In genomic region chr17:57918017-57918895, GRCh38 we compare ENCODE assay signal across 1 cellular context.
TF ChIP-seq lines count a peak whose summit lies in the region.

No MANE protein-coding gene starts in this region.

TF ChIP-seq in HepG2, 621 proteins besides CTCF, POLR2A, EP300 and RAD21 (continued from another document):
- TF ChIP-seq ZNF512B (CRISPR knock-in tag; IDR thresholded peaks at IDR 0.05; ENCODE audit: borderline replicate concordance), result no peak
- TF ChIP-seq ZFX (CRISPR knock-in tag; IDR thresholded peaks at IDR 0.05; ENCODE audit: low read depth), result no peak
- TF ChIP-seq BATF2 (CRISPR knock-in tag; IDR thresholded peaks at IDR 0.05), result no peak
- TF ChIP-seq TBL1XR1 (IDR thresholded peaks at IDR 0.05; ENCODE audit: borderline replicate concordance, low read length, partially characterized antibody), result no peak
- TF ChIP-seq CCDC6 (CRISPR knock-in tag; IDR thresholded peaks at IDR 0.05), result no peak
- no peak for TF ChIP-seq ZNF564 (CRISPR knock-in tag; IDR thresholded peaks at IDR 0.05)
- TF ChIP-seq BRD4 (CRISPR knock-in tag; IDR thresholded peaks at IDR 0.05), result no peak
- TF ChIP-seq CHCHD3 (CRISPR knock-in tag; IDR thresholded peaks at IDR 0.05), result no peak
